In genomic region chr6:14877758-14878157, GRCh38 we compare ENCODE assay signal across 1 cellular context.
TF ChIP-seq lines count a peak whose summit lies in the region.

No MANE protein-coding gene starts in this region.

TF ChIP-seq in GM12878, 131 proteins besides CTCF, POLR2A, EP300 and RAD21 (continued from another document):
- TF ChIP-seq PRDM15 (CRISPR knock-in tag; IDR thresholded peaks at IDR 0.05) (no peak), ELK1 (IDR thresholded peaks at IDR 0.05; ENCODE audit: low read depth, low read length) (no peak), MAX (IDR thresholded peaks at IDR 0.05; ENCODE audit: low read depth, low read length) (no peak), NR2C2 (IDR thresholded peaks at IDR 0.05; ENCODE audit: borderline replicate concordance, control insufficient read depth, insufficient read length, low read depth) (no peak), YY1 (IDR thresholded peaks at IDR 0.05; ENCODE audit: low read depth, low read length) (no peak), SIN3A (IDR thresholded peaks at IDR 0.05; ENCODE audit: low read depth, low read length) (no peak), HDAC2 (IDR thresholded peaks at IDR 0.05) (no peak), EED (IDR thresholded peaks at IDR 0.05; ENCODE audit: low read depth) (no peak), ATF3 (IDR thresholded peaks at IDR 0.05; ENCODE audit: borderline replicate concordance, extremely low read depth, low read depth, low read length) (no peak), RAD51 (IDR thresholded peaks at IDR 0.05) (no peak), EZH2 (IDR thresholded peaks at IDR 0.05; ENCODE audit: borderline replicate concordance, control insufficient read depth, low read depth, low read length) (no peak), STAT1 (conservative IDR thresholded peaks at IDR 0.05) (no peak), PBX3 (IDR thresholded peaks at IDR 0.05; ENCODE audit: insufficient replicate concordance, low read depth, low read length) (no peak), CBX5 (IDR thresholded peaks at IDR 0.05; ENCODE audit: low read depth) (no peak), IKZF1 (conservative IDR thresholded peaks at IDR 0.05) (no peak), NR2C1 (IDR thresholded peaks at IDR 0.05) (no peak)
